ENCODE assay signal across 1 cellular context in genomic region chr16:89048087-89048729, GRCh38.
TF ChIP-seq lines count a peak whose summit lies in the region.

No MANE protein-coding gene starts in this region.

TF ChIP-seq in H1, 55 proteins besides CTCF, POLR2A, EP300 and RAD21:
- TF ChIP-seq TAF1 (IDR thresholded peaks at IDR 0.05; ENCODE audit: low read depth, low read length) (no peak), RBBP5 (IDR thresholded peaks at IDR 0.05; ENCODE audit: borderline replicate concordance, low read depth, low read length) (no peak), POU5F1 (IDR thresholded peaks at IDR 0.05; ENCODE audit: low read depth, low read length) (no peak)
